Comparison of ENCODE assay signal across 19 cellular contexts in genomic region chr1:244211559-244211944, GRCh38.
DNase-seq lines count a peak whose midpoint lies in the region; ATAC-seq and TF ChIP-seq lines count a peak whose summit lies in the region.
"Had no signal": no experiment of that assay in that cellular context is flagged by ENCODE, and none has a peak within 500 bp of the region (broad histone marks: within the 10 kb centered on the region; RNA-seq: fewer than 3 reads in every experiment).

No MANE protein-coding gene starts in this region.

- peak; percentile 46 for DNase-seq in AG08395 (ENCODE audit: low spot score)
- DNase-seq in MG63 = peak; percentile 74
- peak; percentile 64 for DNase-seq in fibroblast of gingiva (ENCODE audit: low read depth)
- DNase-seq in stimulated activated CD4-positive, alpha-beta T cell treated with anti-CD3 and anti-CD28 coated beads, Interleukin-2, amount 100 ng/mL, for 24 hours = no peak
- no peak for DNase-seq in medulla oblongata (ENCODE audit: extremely low spot score)
- DNase-seq: activated B cell treated with CpG ODN at 0.5 μM for 24 hours; activated CD8-positive, alpha-beta memory T cell treated with anti-CD3 and anti-CD28 coated beads for 24 hours; activated effector memory CD4-positive, alpha-beta T cell treated with Interleukin-2 at 50 U/mL for 16 hours; foreskin keratinocyte; Kasumi-1; lower lobe of right lung; NCI-H1694; stimulated activated naive B cell treated with anti-CD40 and anti-IgM and Interleukin-4, amounts not matched to agents 10 μg/mL and 1 μg/mL and 100 μg/mL, for 72 hours; T-helper 1 cell had no signal

- no peak overlapping the region for H3K4me3 ChIP-seq in MG63
- H3K4me3 ChIP-seq: lower lobe of right lung, neural progenitor cell, skin epidermis had no signal

- no peak for TF ChIP-seq CTCF in nephron (IDR thresholded peaks at IDR 0.05; ENCODE audit: unreplicated experiment in 3 of 3)

- H3K27me3 ChIP-seq in MG63 = peaks cover 21% of the 10 kb centered on the region
- H3K27me3 ChIP-seq: foreskin keratinocyte, neural progenitor cell had no signal

- no peaks in the 10 kb centered on the region for H3K9me3 Mint-ChIP-seq in nephron
- H3K9me3 Mint-ChIP-seq in stimulated activated memory B cell treated with anti-CD40 and anti-IgM and Interleukin-4, amounts not matched to agents 10 μg/mL and 1 μg/mL and 100 μg/mL, for 72 hours = no peaks in the 10 kb centered on the region
- H3K9me3 Mint-ChIP-seq: activated B cell treated with CpG ODN at 0.5 μM for 24 hours had no signal

- no peaks in the 10 kb centered on the region for H3K36me3 Mint-ChIP-seq in nephron (ENCODE audit: low read depth)
- H3K36me3 Mint-ChIP-seq in stimulated activated memory B cell treated with anti-CD40 and anti-IgM and Interleukin-4, amounts not matched to agents 10 μg/mL and 1 μg/mL and 100 μg/mL, for 72 hours = peaks cover 9% of the 10 kb centered on the region
- H3K36me3 Mint-ChIP-seq: neural progenitor cell had no signal

- H3K36me3 ChIP-seq in MG63 = no peaks in the 10 kb centered on the region
- H3K36me3 ChIP-seq: lower lobe of right lung, neural progenitor cell had no signal

- ATAC-seq in stimulated activated memory B cell treated with anti-CD40 and anti-IgM and Interleukin-4, amounts not matched to agents 10 μg/mL and 1 μg/mL and 100 μg/mL, for 72 hours = no peak
- ATAC-seq in GM18873 (IDR thresholded peaks at IDR 0.05; ENCODE audit: low FRiP score, unreplicated experiment) = no peak
- ATAC-seq: stimulated activated naive B cell treated with anti-CD40 and anti-IgM and Interleukin-4, amounts not matched to agents 10 μg/mL and 1 μg/mL and 100 μg/mL, for 72 hours had no signal

- peak overlapping the region in 2 of 3 experiments; percentile 62 to 85 for H3K27ac Mint-ChIP-seq in nephron
- no peak overlapping the region for H3K27ac Mint-ChIP-seq in stimulated activated memory B cell treated with anti-CD40 and anti-IgM and Interleukin-4, amounts not matched to agents 10 μg/mL and 1 μg/mL and 100 μg/mL, for 72 hours
- H3K27ac Mint-ChIP-seq: activated B cell treated with CpG ODN at 0.5 μM for 24 hours; neural progenitor cell; stimulated activated naive B cell treated with anti-CD40 and anti-IgM and Interleukin-4, amounts not matched to agents 10 μg/mL and 1 μg/mL and 100 μg/mL, for 72 hours had no signal

- H3K4me3 Mint-ChIP-seq in nephron = no peak overlapping the region
- no peak overlapping the region for H3K4me3 Mint-ChIP-seq in stimulated activated memory B cell treated with anti-CD40 and anti-IgM and Interleukin-4, amounts not matched to agents 10 μg/mL and 1 μg/mL and 100 μg/mL, for 72 hours
- H3K4me3 Mint-ChIP-seq: activated B cell treated with CpG ODN at 0.5 μM for 24 hours; neural progenitor cell; stimulated activated naive B cell treated with anti-CD40 and anti-IgM and Interleukin-4, amounts not matched to agents 10 μg/mL and 1 μg/mL and 100 μg/mL, for 72 hours had no signal

- peaks cover 5% of the 10 kb centered on the region; the same call in 1 of the 2 replicates for H3K9me3 ChIP-seq in MG63
- H3K9me3 ChIP-seq: lower lobe of right lung had no signal

- peaks cover 43% of the 10 kb centered on the region for H3K4me1 Mint-ChIP-seq in nephron
- peaks cover 10% of the 10 kb centered on the region for H3K4me1 Mint-ChIP-seq in stimulated activated memory B cell treated with anti-CD40 and anti-IgM and Interleukin-4, amounts not matched to agents 10 μg/mL and 1 μg/mL and 100 μg/mL, for 72 hours

- H3K27me3 Mint-ChIP-seq in nephron (ENCODE audit: low read depth) = no peaks in the 10 kb centered on the region
- peaks cover 3% of the 10 kb centered on the region for H3K27me3 Mint-ChIP-seq in stimulated activated memory B cell treated with anti-CD40 and anti-IgM and Interleukin-4, amounts not matched to agents 10 μg/mL and 1 μg/mL and 100 μg/mL, for 72 hours
- H3K27me3 Mint-ChIP-seq: activated B cell treated with CpG ODN at 0.5 μM for 24 hours had no signal

Comparison
In these comparisons a context has a peak if more than half of its experiments do, and no peak if none do; other contexts are left out.
1. DNase-seq: peak in AG08395 (single experiment), MG63 (single experiment) and fibroblast of gingiva (single experiment); none in stimulated activated CD4-positive, alpha-beta T cell treated with anti-CD3 and anti-CD28 coated beads, Interleukin-2, amount 100 ng/mL, for 24 hours (0 of 2) and medulla oblongata (single experiment).